ENCODE assay signal across 8 cellular contexts in genomic region chr1:180586671-180587155, GRCh38. TPM values are rescaled to one million over a fixed set of nuclear protein-coding genes. Genes with fewer than 3 reads are reported as not detected.
DNase-seq lines count a peak whose midpoint lies in the region; ATAC-seq and TF ChIP-seq lines count a peak whose summit lies in the region.

No MANE protein-coding gene starts in this region.

- H2BK20ac ChIP-seq in IMR-90 (ENCODE audit: low read depth, low read length) = peak overlapping the region; percentile 92

- intact Hi-C loops in IMR-90 (cut with micrococcal nuclease) = no loop called here
- intact Hi-C loops in natural killer cell (cut with micrococcal nuclease) = no loop called here

- H4K20me1 ChIP-seq in IMR-90 (ENCODE audit: insufficient read depth, low read length) = no peaks in the 10 kb centered on the region

- H3K4me3 ChIP-seq in IMR-90 (ENCODE audit: insufficient read depth, low read depth, low read length) = no peak overlapping the region

- H3K9me1 ChIP-seq in IMR-90 (ENCODE audit: insufficient read depth, low read length) = 0 out of 2 replicates have a peak, but pooled peaks cover 7% of the 10 kb centered on the region

- in situ Hi-C loops in IMR-90 (cut with MboI; ENCODE audit: low sequenced_read_pairs) = no loop called here

- no peaks in the 10 kb centered on the region for H3K36me3 ChIP-seq in IMR-90 (ENCODE audit: control insufficient read depth, insufficient read depth, low read length)

- CTCF ChIA-PET in IMR-90 (lab: Yijun Ruan, JAX) (interaction anchor here (0.9 kb wide), 1 partner anchor 35 kb away, joined by 3 read pairs; no protein-coding TSS in a partner anchor), RWPE1 (lab: Yijun Ruan, JAX) (interaction anchor here (0.6 kb wide), 1 partner anchor 13 kb away, joined by 4 read pairs; no protein-coding TSS in a partner anchor)

- peak overlapping the region; percentile 53 for H2BK5ac ChIP-seq in IMR-90 (ENCODE audit: low read depth, low read length, poor library complexity, severe bottlenecking)

- H3K27ac Mint-ChIP-seq in natural killer cell (no peak overlapping the region), endothelial cell (ENCODE audit: unreplicated experiment) (no peak overlapping the region)

- POLR2A ChIA-PET in IMR-90 (lab: Charles Lee; ENCODE audit: unreplicated experiment) (no interaction called here), RWPE1 (lab: Yijun Ruan, JAX; ENCODE audit: low non-redundant PET) (no interaction called here)

- BruUV-seq in IMR-90 (replicated peaks; lab: Mats Ljungman, UMichigan) = no TSS peak

- peaks cover 0 to 3% of the 10 kb centered on the region in 2 experiments; a peak in 1 of 4 replicates for H3K79me1 ChIP-seq in IMR-90 (ENCODE audit: low read depth in 1 of 2, low read length in 2 of 2)

- peak overlapping the region; percentile 42; the same call in 1 of the 2 replicates for H3K18ac ChIP-seq in IMR-90 (ENCODE audit: low read depth, low read length)

- H3K36me3 Mint-ChIP-seq in natural killer cell = no peaks in the 10 kb centered on the region
- no peaks in the 10 kb centered on the region for H3K36me3 Mint-ChIP-seq in endothelial cell (ENCODE audit: low read depth, unreplicated experiment)

- peak overlapping the region; percentile 56 for H3K14ac ChIP-seq in IMR-90 (replicated peaks; ENCODE audit: low read depth, low read length)

- H2AK9ac ChIP-seq in IMR-90 (replicated peaks; ENCODE audit: low read depth, low read length, poor library complexity) = peak overlapping the region; percentile 18

- H3K27me3 Mint-ChIP-seq in natural killer cell (ENCODE audit: low read depth in 2 of 2) = peaks cover 7 to 8% of the 10 kb centered on the region in 2 donors
- peaks cover 8% of the 10 kb centered on the region for H3K27me3 Mint-ChIP-seq in endothelial cell (ENCODE audit: unreplicated experiment)

- H3K9me3 Mint-ChIP-seq in natural killer cell (peaks cover 0 to 2% of the 10 kb centered on the region in 2 donors), endothelial cell (ENCODE audit: unreplicated experiment) (no peaks in the 10 kb centered on the region)

- H2BK15ac ChIP-seq in IMR-90 (ENCODE audit: low read depth, low read length) = peak overlapping the region; percentile 83; the same call in 2 of the 3 replicates

- H3K4me1 ChIP-seq in IMR-90 (ENCODE audit: control insufficient read depth, insufficient read depth, low read length) = peaks cover 15% of the 10 kb centered on the region

- no peak for TF ChIP-seq POLR2A in IMR-90 (IDR thresholded peaks at IDR 0.05; ENCODE audit: low read depth, low read length)

- H4K8ac ChIP-seq in IMR-90 (ENCODE audit: low read depth in 2 of 2, low read length in 2 of 2) = peak overlapping the region; percentile 22 to 32; a peak in 3 of 4 replicates

- WGBS in IMR-90 (ENCODE audit: extremely low coverage in 2 of 2, insufficient read length in 1 of 2), 2 experiments = no CpG with 5 or more reads among the region's 1 CpG

- peak overlapping the region; percentile 70 for H4K91ac ChIP-seq in IMR-90 (ENCODE audit: insufficient read depth, low read depth, low read length)

- H3K27ac ChIP-seq in IMR-90 (ENCODE audit: insufficient read depth, low read length) (peak overlapping the region; percentile 5), RWPE1 (peak overlapping the region; percentile 94)

- H3K4me3 Mint-ChIP-seq in natural killer cell = no peak overlapping the region
- H3K4me3 Mint-ChIP-seq in endothelial cell (ENCODE audit: unreplicated experiment) = no peak overlapping the region

- peak overlapping the region; percentile 68; the same call in 1 of the 2 replicates for H2AK5ac ChIP-seq in IMR-90 (ENCODE audit: low read depth, low read length)

- H3K4me2 ChIP-seq in IMR-90 (ENCODE audit: low read depth, low read length) = peak overlapping the region; percentile 5; the same call in 1 of the 2 replicates

- peak overlapping the region; percentile 36 for H2AFZ ChIP-seq in IMR-90 (replicated peaks; ENCODE audit: low read length, poor library complexity)

- H4K5ac ChIP-seq in IMR-90 (ENCODE audit: low read depth, low read length) = peak overlapping the region; percentile 31

- ATAC-seq in IMR-90 (ENCODE audit: low read depth) = peak; percentile 79
- no peak for ATAC-seq in HG02571 (IDR thresholded peaks at IDR 0.05; ENCODE audit: unreplicated experiment)
- no peak for ATAC-seq in natural killer cell

- H3K4me1 Mint-ChIP-seq in natural killer cell (no peaks in the 10 kb centered on the region), endothelial cell (ENCODE audit: unreplicated experiment) (no peaks in the 10 kb centered on the region)

- H2BK120ac ChIP-seq in IMR-90 (ENCODE audit: low read depth, low read length) = peak overlapping the region; percentile 69

- DNase-seq in AG20443 (ENCODE audit: low spot score) (peak; percentile 63), IMR-90 (peak; percentile 80), RWPE1 (ENCODE audit: low spot score) (peak; percentile 74), iPS-NIHi11 (ENCODE audit: low spot score) (peak; percentile 33), superior temporal gyrus (ENCODE audit: extremely low spot score) (no peak), natural killer cell (no peak), endothelial cell (ENCODE audit: low spot score) (no peak)

- H3K9me3 ChIP-seq in IMR-90 (ENCODE audit: control insufficient read depth, insufficient read depth, low read length) = no peaks in the 10 kb centered on the region

- TF ChIP-seq RAD21 in IMR-90 (IDR thresholded peaks at IDR 0.05; ENCODE audit: low read length) = no peak

- H3K9ac ChIP-seq in IMR-90 (ENCODE audit: low read depth, low read length) = no peak overlapping the region

- no peak for TF ChIP-seq CTCF in IMR-90 (conservative IDR thresholded peaks at IDR 0.05; ENCODE audit: low read depth, low read length)
- no peak for TF ChIP-seq CTCF in RWPE1 (conservative IDR thresholded peaks at IDR 0.05; ENCODE audit: low read depth)
- TF ChIP-seq CTCF in natural killer cell (IDR thresholded peaks at IDR 0.05) = no peak
- TF ChIP-seq CTCF in endothelial cell (IDR thresholded peaks at IDR 0.05; ENCODE audit: unreplicated experiment) = no peak

- no peak overlapping the region for H3K23ac ChIP-seq in IMR-90 (ENCODE audit: low read depth, low read length)

- H3K4ac ChIP-seq in IMR-90 (ENCODE audit: low read depth, low read length) = peak overlapping the region; percentile 86

- no peak overlapping the region for H3K56ac ChIP-seq in IMR-90 (ENCODE audit: extremely low read depth, insufficient read depth, low read length)

- H3K27me3 ChIP-seq in IMR-90 (ENCODE audit: control insufficient read depth, insufficient read depth, low read length) = no peaks in the 10 kb centered on the region

- dilution Hi-C loops in IMR-90 (cut with HindIII; ENCODE audit: low sequenced_read_pairs, unreplicated experiment) = no loop called here

TF ChIP-seq in IMR-90, 13 proteins besides CTCF, POLR2A, EP300 and RAD21:
- TF ChIP-seq ELK1 (IDR thresholded peaks at IDR 0.05; ENCODE audit: borderline replicate concordance, low read depth, low read length) = no peak
- no peak; the same call in 1 of the 2 replicates for TF ChIP-seq NFE2L2 (IDR thresholded peaks at IDR 0.05; ENCODE audit: low read depth, low read length)
- 0 out of 2 replicates have a peak, but pooled peaks have one; percentile 39 for TF ChIP-seq MXI1 (IDR thresholded peaks at IDR 0.05; ENCODE audit: borderline replicate concordance, low read depth, low read length)
- TF ChIP-seq FOS (IDR thresholded peaks at IDR 0.05; ENCODE audit: low read depth, low read length) = peak; percentile 45; the same call in 1 of the 2 replicates
- no peak for TF ChIP-seq CHD1 (IDR thresholded peaks at IDR 0.05; ENCODE audit: low read depth, low read length)
- TF ChIP-seq MAZ (IDR thresholded peaks at IDR 0.05; ENCODE audit: borderline replicate concordance, low read depth, low read length) = peak; percentile 17; the same call in 1 of the 2 replicates
- TF ChIP-seq SMC3 (IDR thresholded peaks at IDR 0.05; ENCODE audit: low read depth, low read length) = no peak
- peak; percentile 79 for TF ChIP-seq CEBPB (IDR thresholded peaks at IDR 0.05; ENCODE audit: low read depth, low read length)
- TF ChIP-seq BHLHE40 (IDR thresholded peaks at IDR 0.05; ENCODE audit: low read depth, low read length) = no peak
- TF ChIP-seq RFX5 (IDR thresholded peaks at IDR 0.05; ENCODE audit: low read depth, low read length) = no peak

RNA-seq across cellular contexts. Expression of gene OVAAL, which starts 27.9 kb away (rescaled TPM):
- total RNA-seq in IMR-90 (2012; rRNA removed) = not detected in 2 replicates
- polyA plus RNA-seq in IMR-90 (2012; rRNA removed) = not detected in 2 replicates
- 0.03 TPM in 1 of 2 replicates, not detected in the other for polyA plus RNA-seq in IMR-90 (2012; cell fraction: cytosol; rRNA removed)
- not detected in 2 replicates for polyA plus RNA-seq in IMR-90 (2012; cell fraction: nucleus; rRNA removed; ENCODE audit: low replicate concordance)
- total RNA-seq in natural killer cell = not detected
- not detected for total RNA-seq in endothelial cell (ENCODE audit: unreplicated experiment)

RNA-seq across cellular contexts. Expression of gene XPR1, which starts 45.1 kb away (rescaled TPM):
- total RNA-seq in IMR-90 (2012; rRNA removed) (25.1 and 25.3 TPM in 2 replicates), natural killer cell (10 to 100 TPM; 14.8 to 18.2 (median 16.7) TPM), endothelial cell (ENCODE audit: unreplicated experiment) (71.8 TPM)
- 10.8 and 11.8 TPM in 2 replicates for polyA plus RNA-seq in IMR-90 (2012; rRNA removed)
- polyA plus RNA-seq in IMR-90 (2012; cell fraction: cytosol; rRNA removed) = 2.6 and 4.2 TPM in 2 replicates
- 0.82 and 6.8 TPM in 2 replicates for polyA plus RNA-seq in IMR-90 (2012; cell fraction: nucleus; rRNA removed; ENCODE audit: low replicate concordance)

Comparison
In these comparisons a context has a peak if more than half of its experiments do, and no peak if none do; other contexts are left out.
1. DNase-seq: peak in AG20443 (single experiment), IMR-90 (single experiment), RWPE1 (single experiment) and iPS-NIHi11 (single experiment); none in superior temporal gyrus (single experiment), natural killer cell (single experiment) and endothelial cell (single experiment).